In genomic region chr17:7308625-7309433, GRCh38 we compare ENCODE assay signal across 1 cellular context.
TF ChIP-seq lines count a peak whose summit lies in the region.

No MANE protein-coding gene starts in this region.

TF ChIP-seq in HepG2, 621 proteins besides CTCF, POLR2A, EP300 and RAD21 (continued from another document):
- TF ChIP-seq ZGPAT (CRISPR knock-in tag; IDR thresholded peaks at IDR 0.05) (no peak), GPBP1L1 (CRISPR knock-in tag; IDR thresholded peaks at IDR 0.05) (no peak), PATZ1 (CRISPR knock-in tag; IDR thresholded peaks at IDR 0.05) (peak; percentile 69), XRCC5 (optimal IDR thresholded peaks at IDR 0.05; ENCODE audit: low read length) (peak; percentile 11), SPEN (CRISPR knock-in tag; IDR thresholded peaks at IDR 0.05; ENCODE audit: low read depth) (no peak), ZBTB7B (CRISPR knock-in tag; IDR thresholded peaks at IDR 0.05) (no peak)
- TF ChIP-seq, protein P1, sequence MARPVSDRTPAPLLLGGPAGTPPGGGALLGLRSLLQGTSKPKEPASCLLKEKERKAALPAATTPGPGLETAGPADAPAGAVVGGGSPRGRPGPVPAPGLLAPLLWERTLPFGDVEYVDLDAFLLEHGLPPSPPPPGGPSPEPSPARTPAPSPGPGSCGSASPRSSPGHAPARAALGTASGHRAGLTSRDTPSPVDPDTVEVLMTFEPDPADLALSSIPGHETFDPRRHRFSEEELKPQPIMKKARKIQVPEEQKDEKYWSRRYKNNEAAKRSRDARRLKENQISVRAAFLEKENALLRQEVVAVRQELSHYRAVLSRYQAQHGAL (CRISPR knock-in tag; IDR thresholded peaks at IDR 0.05; ENCODE audit: not compliant biosample characterization) = no peak
- TF ChIP-seq, protein P2, sequence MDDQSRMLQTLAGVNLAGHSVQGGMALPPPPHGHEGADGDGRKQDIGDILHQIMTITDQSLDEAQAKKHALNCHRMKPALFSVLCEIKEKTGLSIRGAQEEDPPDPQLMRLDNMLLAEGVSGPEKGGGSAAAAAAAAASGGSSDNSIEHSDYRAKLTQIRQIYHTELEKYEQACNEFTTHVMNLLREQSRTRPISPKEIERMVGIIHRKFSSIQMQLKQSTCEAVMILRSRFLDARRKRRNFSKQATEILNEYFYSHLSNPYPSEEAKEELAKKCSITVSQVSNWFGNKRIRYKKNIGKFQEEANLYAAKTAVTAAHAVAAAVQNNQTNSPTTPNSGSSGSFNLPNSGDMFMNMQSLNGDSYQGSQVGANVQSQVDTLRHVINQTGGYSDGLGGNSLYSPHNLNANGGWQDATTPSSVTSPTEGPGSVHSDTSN (CRISPR knock-in tag; IDR thresholded peaks at IDR 0.05; ENCODE audit: borderline replicate concordance) = no peak
- TF ChIP-seq, protein P3, sequence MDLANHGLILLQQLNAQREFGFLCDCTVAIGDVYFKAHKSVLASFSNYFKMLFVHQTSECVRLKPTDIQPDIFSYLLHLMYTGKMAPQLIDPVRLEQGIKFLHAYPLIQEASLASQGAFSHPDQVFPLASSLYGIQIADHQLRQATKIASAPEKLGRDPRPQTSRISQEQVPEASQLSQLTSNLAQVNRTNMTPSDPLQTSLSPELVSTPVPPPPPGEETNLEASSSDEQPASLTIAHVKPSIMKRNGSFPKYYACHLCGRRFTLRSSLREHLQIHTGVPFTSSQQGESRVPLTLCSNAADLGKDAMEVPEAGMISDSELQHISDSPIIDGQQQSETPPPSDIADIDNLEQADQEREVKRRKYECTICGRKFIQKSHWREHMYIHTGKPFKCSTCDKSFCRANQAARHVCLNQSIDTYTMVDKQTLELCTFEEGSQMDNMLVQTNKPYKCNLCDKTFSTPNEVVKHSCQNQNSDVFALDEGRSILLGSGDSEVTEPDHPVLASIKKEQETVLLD (CRISPR knock-in tag; IDR thresholded peaks at IDR 0.05; ENCODE audit: low read depth) = no peak
